Comparison of ENCODE assay signal across 22 cellular contexts in the genomic region with DNA sequence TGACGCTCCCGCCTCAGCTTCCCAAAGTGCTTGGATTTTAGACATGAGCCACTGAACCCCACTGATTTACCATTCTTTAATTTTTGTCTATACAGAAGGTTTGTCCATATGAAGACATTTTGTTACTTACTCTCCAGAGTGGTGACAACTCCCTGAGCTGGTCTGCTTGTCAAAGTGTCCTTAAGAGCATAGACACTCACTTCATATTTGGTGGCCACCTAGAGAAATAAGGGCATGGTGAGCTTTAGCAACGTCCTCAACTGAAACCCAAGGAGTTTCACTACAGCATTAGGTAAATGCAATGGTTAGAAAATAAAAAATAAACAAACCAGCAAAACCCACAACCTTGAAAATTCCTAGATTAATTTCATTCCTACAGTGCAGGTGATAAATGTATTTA.
"Had no signal": no experiment of that assay in that cellular context is flagged by ENCODE, and none has a peak within 500 bp of the region (broad histone marks: within the 10 kb centered on the region; RNA-seq: fewer than 3 reads in every experiment).

No MANE protein-coding gene starts in this region.

- ATAC-seq: Panc1 had no signal

- H3K9me3 ChIP-seq: MG63, SK-N-SH had no signal

- DNase-seq: Karpas-422, KG1, MG63, NCI-H1092, NCI-H1105 treated with DMSO at 0.1 percent for 48 hours, NCI-H1417 treated with DMSO at 0.1 percent for 48 hours, NCI-H146, NCI-H1694 treated with DMSO at 0.1 percent for 48 hours, NCI-H1930, NCI-H2081, NCI-H2107, NCI-H226, NCI-H446, NCI-H510A, NCI-H524 treated with DMSO at 0.1 percent for 48 hours, NCI-H69, NCI-H774, SHP77, SK-N-SH, SW 1271 had no signal

- H3K4me3 ChIP-seq: MG63 had no signal

- H3K27ac ChIP-seq: RWPE1 had no signal

- H3K27me3 ChIP-seq: MG63 had no signal

- H3K4me2 ChIP-seq: SK-N-SH had no signal

- H3K9ac ChIP-seq: SK-N-SH had no signal
